In genomic region chr1:12405325-12406217, GRCh38 we compare ENCODE assay signal across 9 cellular contexts.
A peak's percentile ranks its signal among the peaks of the same experiment; 100 is the strongest.
DNase-seq lines count a peak whose midpoint lies in the region; ATAC-seq and TF ChIP-seq lines count a peak whose summit lies in the region.
"Had no signal": no experiment of that assay in that cellular context is flagged by ENCODE, and none has a peak within 500 bp of the region (broad histone marks: within the 10 kb centered on the region; RNA-seq: fewer than 3 reads in every experiment).

No MANE protein-coding gene starts in this region.

- no peak for TF ChIP-seq POLR2A in vagina (IDR thresholded peaks at IDR 0.05)

- H3K36me3 ChIP-seq in vagina = peaks cover 0 to 34% of the 10 kb centered on the region in 2 donors

- no peaks in the 10 kb centered on the region for H3K9me3 Mint-ChIP-seq in activated naive CD4-positive, alpha-beta T cell treated with anti-CD3 and anti-CD28 coated beads, Interleukin-2, amount 50 U/mL, for 24 hours
- peaks cover 5% of the 10 kb centered on the region for H3K9me3 Mint-ChIP-seq in Calu3 (ENCODE audit: low read depth, unreplicated experiment)

- no TSS peak for BruUV-seq in Calu3 (replicated peaks; lab: Mats Ljungman, UMichigan)

- peaks cover 47% of the 10 kb centered on the region for H3K4me1 ChIP-seq in vagina

- H3K4me1 Mint-ChIP-seq in activated naive CD4-positive, alpha-beta T cell treated with anti-CD3 and anti-CD28 coated beads, Interleukin-2, amount 50 U/mL, for 24 hours = peaks cover 39% of the 10 kb centered on the region
- H3K4me1 Mint-ChIP-seq in Calu3 (ENCODE audit: low read depth, unreplicated experiment) = peaks cover 9% of the 10 kb centered on the region

- no peak for TF ChIP-seq CTCF in coronary artery (IDR thresholded peaks at IDR 0.05)
- peak in 1 of 3 experiments; percentile 21 for TF ChIP-seq CTCF in vagina (IDR thresholded peaks at IDR 0.05)
- no peak for TF ChIP-seq CTCF in Calu3 (IDR thresholded peaks at IDR 0.05; ENCODE audit: unreplicated experiment)

- no peaks in the 10 kb centered on the region for H3K27me3 Mint-ChIP-seq in activated naive CD4-positive, alpha-beta T cell treated with anti-CD3 and anti-CD28 coated beads, Interleukin-2, amount 50 U/mL, for 24 hours
- H3K27me3 Mint-ChIP-seq in Calu3 (ENCODE audit: unreplicated experiment) = no peaks in the 10 kb centered on the region
- H3K27me3 Mint-ChIP-seq: CD4-positive, CD25-positive, alpha-beta regulatory T cell had no signal

- H3K4me3 Mint-ChIP-seq in activated naive CD4-positive, alpha-beta T cell treated with anti-CD3 and anti-CD28 coated beads, Interleukin-2, amount 50 U/mL, for 24 hours = no peak overlapping the region
- no peak overlapping the region for H3K4me3 Mint-ChIP-seq in Calu3 (ENCODE audit: low read depth, unreplicated experiment)
- H3K4me3 Mint-ChIP-seq: CD4-positive, CD25-positive, alpha-beta regulatory T cell had no signal

- ATAC-seq in GM21360 (IDR thresholded peaks at IDR 0.05; ENCODE audit: unreplicated experiment) = no peak

- intact Hi-C loops in vagina (cut with DNase I) = loop anchor here (5.0 kb wide), 1 partner anchor 212 kb away; the partner anchor contains the start of gene DHRS3
- intact Hi-C loops in Calu3 (cut with micrococcal nuclease; ENCODE audit: unreplicated experiment) = no loop called here

- CTCF ChIA-PET in Calu3 (lab: Charles Lee) = no interaction called here

- no peaks in the 10 kb centered on the region for H3K9me3 ChIP-seq in vagina

- H3K4me3 ChIP-seq in coronary artery (peak overlapping the region; percentile 10), vagina (no peak overlapping the region)

- peaks cover 28% of the 10 kb centered on the region for H3K36me3 Mint-ChIP-seq in activated naive CD4-positive, alpha-beta T cell treated with anti-CD3 and anti-CD28 coated beads, Interleukin-2, amount 50 U/mL, for 24 hours
- peaks cover 14% of the 10 kb centered on the region for H3K36me3 Mint-ChIP-seq in Calu3 (ENCODE audit: insufficient read depth, unreplicated experiment)

- DNase-seq in activated naive CD4-positive, alpha-beta T cell (lab: John Stamatoyannopoulos, UW) = no peak
- no peak for DNase-seq in coronary artery (ENCODE audit: low spot score)
- peak; percentile 48 for DNase-seq in medulla oblongata (ENCODE audit: extremely low spot score)
- DNase-seq in vagina (ENCODE audit: extremely low spot score in 2 of 2) = no peak
- DNase-seq in Calu3 = no peak
- no peak for DNase-seq in HCEC 1CT
- DNase-seq: CD4-positive, CD25-positive, alpha-beta regulatory T cell had no signal

- H3K27me3 ChIP-seq in vagina = no peaks in the 10 kb centered on the region

- H3K27ac Mint-ChIP-seq in activated naive CD4-positive, alpha-beta T cell treated with anti-CD3 and anti-CD28 coated beads, Interleukin-2, amount 50 U/mL, for 24 hours = peak overlapping the region; percentile 55
- H3K27ac Mint-ChIP-seq in Calu3 (ENCODE audit: unreplicated experiment) = no peak overlapping the region

- peak overlapping the region; percentile 73 to 77 for H3K27ac ChIP-seq in coronary artery
- H3K27ac ChIP-seq in vagina = peak overlapping the region; percentile 65
